Comparison of ENCODE assay signal across 13 cellular contexts in genomic region chr5:176183321-176184074, GRCh38. TPM values are rescaled to one million over a fixed set of nuclear protein-coding genes. Genes with fewer than 3 reads are reported as not detected.
DNase-seq lines count a peak whose midpoint lies in the region; ATAC-seq, FAIRE-seq and TF ChIP-seq lines count a peak whose summit lies in the region.
"Had no signal": no experiment of that assay in that cellular context is flagged by ENCODE, and none has a peak within 500 bp of the region (broad histone marks: within the 10 kb centered on the region; RNA-seq: fewer than 3 reads in every experiment).

No MANE protein-coding gene starts in this region.

- TF ChIP-seq CTCF in WTC11 (IDR thresholded peaks at IDR 0.05): no peak
- no peak for TF ChIP-seq CTCF in HepG2 (CRISPR knock-in tag; IDR thresholded peaks at IDR 0.05)

- no peak overlapping the region for H2AFZ ChIP-seq in HepG2 (ENCODE audit: low read length)

- H3K27me3 Mint-ChIP-seq in WTC11 (ENCODE audit: low read depth): peaks cover 24% of the 10 kb centered on the region
- peaks cover 12% of the 10 kb centered on the region for H3K27me3 Mint-ChIP-seq in activated T-helper 2 cell treated with anti-CD3 and anti-CD28 coated beads, Interferon-gamma antibody, Interleukin-2, Interleukin-4, amounts not matched to agents 10 μg/mL and 5 μg/mL and 100 μg/mL, durations not matched to agents 14 hours and 24 hours and 36 hours (ENCODE audit: low read depth)

- H3K4me3 Mint-ChIP-seq in WTC11: no peak overlapping the region
- no peak overlapping the region for H3K4me3 Mint-ChIP-seq in activated T-helper 2 cell treated with anti-CD3 and anti-CD28 coated beads, Interferon-gamma antibody, Interleukin-2, Interleukin-4, amounts not matched to agents 10 μg/mL and 5 μg/mL and 100 μg/mL, durations not matched to agents 14 hours and 24 hours and 36 hours (ENCODE audit: low read depth)
- H3K4me3 Mint-ChIP-seq: memory B cell had no signal

- no peak overlapping the region for H3K4me3 ChIP-seq in HepG2 (replicated peaks in 1 of 3; ENCODE audit: insufficient read depth in 1 of 3, low read depth in 2 of 3, low read length in 3 of 3)

- no peak overlapping the region for H3K9ac ChIP-seq in HepG2 (ENCODE audit: insufficient read depth, low read depth, low read length)

- whole genome bisulfite sequencing in HepG2 (ENCODE audit: low lambda C conversion rate): 57% methylated on average over 9 of the region's 16 CpGs

- TF ChIP-seq POLR2A in HepG2 (IDR thresholded peaks at IDR 0.05; ENCODE audit: insufficient read depth in 1 of 2, low read depth in 2 of 2, low read length in 2 of 2): no peak

- ATAC-seq in WTC11 (peak; percentile 57), HepG2 (no peak), GM21825 (IDR thresholded peaks at IDR 0.05; ENCODE audit: unreplicated experiment) (no peak)
- ATAC-seq: activated naive CD4-positive, alpha-beta T cell treated with anti-CD3 and anti-CD28 coated beads, Interleukin-2, amount 50 U/mL, for 72 hours; foreskin keratinocyte had no signal

- H4K20me1 ChIP-seq in HepG2 (ENCODE audit: insufficient read depth, low read length): no peaks in the 10 kb centered on the region

- peaks cover 9% of the 10 kb centered on the region for H3K4me1 Mint-ChIP-seq in WTC11
- H3K4me1 Mint-ChIP-seq in activated T-helper 2 cell treated with anti-CD3 and anti-CD28 coated beads, Interferon-gamma antibody, Interleukin-2, Interleukin-4, amounts not matched to agents 10 μg/mL and 5 μg/mL and 100 μg/mL, durations not matched to agents 14 hours and 24 hours and 36 hours (ENCODE audit: low read depth): no peaks in the 10 kb centered on the region
- H3K4me1 Mint-ChIP-seq: memory B cell had no signal

- no peak overlapping the region for H3K27ac ChIP-seq in HepG2 (ENCODE audit: extremely low read length, insufficient read depth, low read length)
- H3K27ac ChIP-seq: foreskin keratinocyte had no signal

- no peak for TF ChIP-seq RAD21 in HepG2 (CRISPR knock-in tag; IDR thresholded peaks at IDR 0.05)

- FAIRE-seq in HepG2 (lab: Jason Lieb, UNC): no peak

- H3K4me1 ChIP-seq in HepG2 (ENCODE audit: insufficient read depth, low read length): peaks cover 24% of the 10 kb centered on the region
- H3K4me1 ChIP-seq: foreskin keratinocyte had no signal

- CTCF ChIA-PET in WTC11 (lab: Charles Lee) (no interaction called here), HepG2 (lab: Yijun Ruan, JAX; ENCODE audit: low intra/inter-chr PET ratio, low total read pairs) (no interaction called here)

- peaks cover 7% of the 10 kb centered on the region for H3K9me3 Mint-ChIP-seq in WTC11
- H3K9me3 Mint-ChIP-seq in activated T-helper 2 cell treated with anti-CD3 and anti-CD28 coated beads, Interferon-gamma antibody, Interleukin-2, Interleukin-4, amounts not matched to agents 10 μg/mL and 5 μg/mL and 100 μg/mL, durations not matched to agents 14 hours and 24 hours and 36 hours: no peaks in the 10 kb centered on the region

- peaks cover 0 to 5% of the 10 kb centered on the region in 2 experiments; a peak in 2 of 5 replicates for H3K27me3 ChIP-seq in HepG2 (ENCODE audit: control insufficient read depth in 1 of 2, insufficient read depth in 2 of 2, low read length in 2 of 2)

- no peaks in the 10 kb centered on the region for H3K36me3 ChIP-seq in HepG2 (replicated peaks in 1 of 2; ENCODE audit: control insufficient read depth in 1 of 2, insufficient read depth in 2 of 2, low read length in 2 of 2)

- peaks cover 7% of the 10 kb centered on the region for H3K9me3 ChIP-seq in HepG2 (ENCODE audit: low read length)

- H3K79me2 ChIP-seq in HepG2 (ENCODE audit: insufficient read depth, low read length): no peaks in the 10 kb centered on the region

- no TSS peak for BruUV-seq in HepG2 (replicated peaks; lab: Mats Ljungman, UMichigan)

- no peak overlapping the region for H3K4me2 ChIP-seq in HepG2 (ENCODE audit: low read depth, low read length)

- intact Hi-C loops in activated T-helper 2 cell treated with anti-CD3 and anti-CD28 coated beads, Interferon-gamma antibody, Interleukin-2, Interleukin-4, amounts not matched to agents 10 μg/mL and 5 μg/mL and 100 μg/mL, durations not matched to agents 14 hours and 24 hours and 36 hours (cut with micrococcal nuclease): no loop called here
- intact Hi-C loops in HepG2 (cut with micrococcal nuclease; ENCODE audit: unreplicated experiment): no loop called here

- DNase-seq in AML-193 (lab: John Stamatoyannopoulos, UW) (peak; percentile 22 to 52), NCI-H1105 (lab: John Stamatoyannopoulos, UW) (peak; percentile 58), NCI-H2196 (lab: John Stamatoyannopoulos, UW; ENCODE audit: unreplicated experiment) (peak; percentile 78), WTC11 (ENCODE audit: low spot score) (no peak), GDM1 (lab: John Stamatoyannopoulos, UW) (no peak), HepG2 (ENCODE audit: low spot score) (no peak)
- DNase-seq in activated T-helper 2 cell treated with anti-CD3 and anti-CD28 coated beads, Interferon-gamma antibody, Interleukin-2, Interleukin-4, amounts not matched to agents 10 μg/mL and 5 μg/mL and 100 μg/mL, durations not matched to agents 14 hours and 24 hours and 36 hours (ENCODE audit: low spot score): no peak
- DNase-seq: ACHN; activated CD8-positive, alpha-beta memory T cell treated with anti-CD3 and anti-CD28 coated beads, Interleukin-2, amount 50 U/mL, for 4 hours; foreskin keratinocyte had no signal

- POLR2A ChIA-PET in WTC11 (lab: Charles Lee): no interaction called here
- POLR2A ChIA-PET in HepG2 (lab: Yijun Ruan, JAX): no interaction called here

- no peak overlapping the region for H3K27ac Mint-ChIP-seq in WTC11
- H3K27ac Mint-ChIP-seq in activated T-helper 2 cell treated with anti-CD3 and anti-CD28 coated beads, Interferon-gamma antibody, Interleukin-2, Interleukin-4, amounts not matched to agents 10 μg/mL and 5 μg/mL and 100 μg/mL, durations not matched to agents 14 hours and 24 hours and 36 hours: no peak overlapping the region
- H3K27ac Mint-ChIP-seq: activated naive CD4-positive, alpha-beta T cell treated with anti-CD3 and anti-CD28 coated beads, Interleukin-2, amount 50 U/mL, for 72 hours; memory B cell had no signal

- in situ Hi-C loops in HepG2 (cut with HindIII; ENCODE audit: extremely low pct_ligation_motif_present, low pct_unique_long_range_greater_than_20kb): no loop called here

- TF ChIP-seq EP300 in HepG2 (IDR thresholded peaks at IDR 0.05; ENCODE audit: low read depth in 2 of 2, low read length in 2 of 2) (no peak), HepG2 (CRISPR knock-in tag; IDR thresholded peaks at IDR 0.05; ENCODE audit: borderline replicate concordance) (no peak)

- H3K36me3 Mint-ChIP-seq in WTC11: peaks cover 4% of the 10 kb centered on the region
- H3K36me3 Mint-ChIP-seq in activated T-helper 2 cell treated with anti-CD3 and anti-CD28 coated beads, Interferon-gamma antibody, Interleukin-2, Interleukin-4, amounts not matched to agents 10 μg/mL and 5 μg/mL and 100 μg/mL, durations not matched to agents 14 hours and 24 hours and 36 hours (ENCODE audit: low read depth): no peaks in the 10 kb centered on the region
- H3K36me3 Mint-ChIP-seq: memory B cell had no signal

TF ChIP-seq in WTC11, 78 proteins besides CTCF, POLR2A, EP300 and RAD21:
- TF ChIP-seq ZBTB21 (CRISPR knock-in tag; IDR thresholded peaks at IDR 0.05; ENCODE audit: borderline replicate concordance): no peak

TF ChIP-seq in HepG2, 621 proteins besides CTCF, POLR2A, EP300 and RAD21 (continues in another document):
- no peak for TF ChIP-seq ZNF260 (CRISPR knock-in tag; IDR thresholded peaks at IDR 0.05; ENCODE audit: borderline replicate concordance, low read depth)
- no peak for TF ChIP-seq TIGD3 (CRISPR knock-in tag; IDR thresholded peaks at IDR 0.05; ENCODE audit: borderline replicate concordance)
- no peak for TF ChIP-seq ZNF616 (CRISPR knock-in tag; IDR thresholded peaks at IDR 0.05; ENCODE audit: low read depth)
- no peak for TF ChIP-seq ISX (CRISPR knock-in tag; conservative IDR thresholded peaks at IDR 0.05)
- no peak for TF ChIP-seq HOXA7 (CRISPR knock-in tag; IDR thresholded peaks at IDR 0.05)

RNA-seq across cellular contexts. Expression of gene SIMC1, which starts 54.7 kb away (rescaled TPM):
- total RNA-seq in WTC11 (2021): 16.8 to 18.8 TPM (median 17.9 TPM) in 3 replicates
- 32.1 and 33.3 TPM in 2 replicates for total RNA-seq in activated T-helper 2 cell treated with anti-CD3 and anti-CD28 coated beads, Interferon-gamma antibody, Interleukin-2, Interleukin-4, amounts not matched to agents 10 μg/mL and 5 μg/mL and 100 μg/mL, durations not matched to agents 14 hours and 24 hours and 36 hours
- total RNA-seq in HepG2 (2016; rRNA removed; fragmentation: Illumina TruSeq; extraction: Trizol): 6.8 and 7.7 TPM in 2 replicates
- 4.6 and 5.9 TPM in 2 replicates for total RNA-seq in HepG2 (2016; cell fraction: cytosol; rRNA removed; fragmentation: Illumina TruSeq; extraction: Trizol; ENCODE audit: low read depth)
- total RNA-seq in HepG2 (2016; cell fraction: insoluble cytoplasmic fraction; rRNA removed; fragmentation: Illumina TruSeq; extraction: Trizol): 6.7 and 7.6 TPM in 2 replicates
- total RNA-seq in HepG2 (2016; cell fraction: membrane; rRNA removed; fragmentation: Illumina TruSeq; extraction: Trizol): 9.4 and 10.6 TPM in 2 replicates
- 7.5 and 9.0 TPM in 2 replicates for total RNA-seq in HepG2 (2016; cell fraction: nucleus; rRNA removed; fragmentation: Illumina TruSeq; extraction: Trizol)
- 5.3 and 5.4 TPM in 2 replicates for polyA plus RNA-seq in HepG2 (2011; rRNA removed)
- 3.8 and 5.1 TPM in 2 replicates for polyA plus RNA-seq in HepG2 (2011; cell fraction: cytosol; rRNA removed)
- polyA plus RNA-seq in HepG2 (2011; cell fraction: nucleus; rRNA removed): 9.7 and 10.1 TPM in 2 replicates
- polyA plus RNA-seq in HepG2 (2012): 9.2 and 9.7 TPM in 2 replicates
- polyA plus RNA-seq in HepG2 (2016; cell fraction: cytosol; fragmentation: Illumina TruSeq; extraction: Trizol; ENCODE audit: low read depth): 3.7 and 3.8 TPM in 2 replicates
- polyA plus RNA-seq in HepG2 (2016; cell fraction: insoluble cytoplasmic fraction; fragmentation: Illumina TruSeq; extraction: Trizol; ENCODE audit: low read depth): 12.1 and 14.7 TPM in 2 replicates
- polyA plus RNA-seq in HepG2 (2016; cell fraction: membrane; fragmentation: Illumina TruSeq; extraction: Trizol; ENCODE audit: low read depth): 8.2 and 10.3 TPM in 2 replicates
- polyA plus RNA-seq in HepG2 (2016; cell fraction: nucleus; fragmentation: Illumina TruSeq; extraction: Trizol; ENCODE audit: insufficient read depth, low read depth): 12.7 and 15.4 TPM in 2 replicates
- 6.7 and 8.7 TPM in 2 replicates for polyA minus RNA-seq in HepG2 (2011; rRNA and poly(A)+ RNA removed; ENCODE audit: low replicate concordance)
- polyA minus RNA-seq in HepG2 (2011; cell fraction: cytosol; rRNA and poly(A)+ RNA removed): 5.5 and 7.4 TPM in 2 replicates
- polyA minus RNA-seq in HepG2 (2011; cell fraction: nucleus; rRNA and poly(A)+ RNA removed): 12.1 and 14.9 TPM in 2 replicates

Comparison
In these comparisons a context has a peak if more than half of its experiments do, and no peak if none do; other contexts are left out.
1. DNase-seq: peak in AML-193 (2 of 2), NCI-H1105 (single experiment) and NCI-H2196 (single experiment); none in WTC11 (single experiment), GDM1 (single experiment), activated T-helper 2 cell treated with anti-CD3 and anti-CD28 coated beads, Interferon-gamma antibody, Interleukin-2, Interleukin-4, amounts not matched to agents 10 μg/mL and 5 μg/mL and 100 μg/mL, durations not matched to agents 14 hours and 24 hours and 36 hours (single experiment) and HepG2 (single experiment).